ENCODE assay signal across 20 cellular contexts in genomic region chr6:39947611-39948068, GRCh38.
"Had no signal": no experiment of that assay in that cellular context is flagged by ENCODE, and none has a peak within 500 bp of the region (broad histone marks: within the 10 kb centered on the region; RNA-seq: fewer than 3 reads in every experiment).

No MANE protein-coding gene starts in this region.

- FAIRE-seq: islet of Langerhans had no signal

- H3K4me1 Mint-ChIP-seq: activated naive CD4-positive, alpha-beta T cell treated with anti-CD3 and anti-CD28 coated beads, Interleukin-2, amount 10 ng/mL, durations not matched to agents 7 days and 5 days; brain; natural killer cell had no signal

- H3K4me3 Mint-ChIP-seq: activated CD4-positive, alpha-beta memory T cell treated with anti-CD3 and anti-CD28 coated beads for 36 hours; activated naive CD4-positive, alpha-beta T cell treated with anti-CD3 and anti-CD28 coated beads, Interleukin-2, amount 10 ng/mL, durations not matched to agents 7 days and 5 days; activated T-cell treated with anti-CD3 and anti-CD28 coated beads, Interleukin-2, amount 50 U/mL, for 72 hours; brain; natural killer cell; T-helper 1 cell treated with Interleukin-12 subunit alpha and Interleukin-12 subunit beta and Interleukin-4 antibody, amounts not matched to agents 30 μg/mL and 1 μg/mL, for 36 hours had no signal

- H3K36me3 ChIP-seq: lower lobe of right lung, prostate gland had no signal

- H3K27ac ChIP-seq: lower lobe of right lung, prostate gland had no signal

- H3K9me3 ChIP-seq: lower lobe of right lung, prostate gland had no signal

- H3K4me1 ChIP-seq: prostate gland had no signal

- H3K27me3 Mint-ChIP-seq: activated CD4-positive, alpha-beta memory T cell treated with anti-CD3 and anti-CD28 coated beads for 36 hours; activated naive CD4-positive, alpha-beta T cell treated with anti-CD3 and anti-CD28 coated beads, Interleukin-2, amount 10 ng/mL, durations not matched to agents 7 days and 5 days had no signal

- H3K27ac Mint-ChIP-seq: activated CD4-positive, alpha-beta memory T cell treated with anti-CD3 and anti-CD28 coated beads for 36 hours; activated naive CD4-positive, alpha-beta T cell treated with anti-CD3 and anti-CD28 coated beads, Interleukin-2, amount 10 ng/mL, durations not matched to agents 7 days and 5 days; activated T-cell treated with anti-CD3 and anti-CD28 coated beads, Interleukin-2, amount 50 U/mL, for 72 hours; brain; natural killer cell; T-helper 1 cell treated with Interleukin-12 subunit alpha and Interleukin-12 subunit beta and Interleukin-4 antibody, amounts not matched to agents 30 μg/mL and 1 μg/mL, for 36 hours had no signal

- H3K4me3 ChIP-seq: lower lobe of right lung, prostate gland had no signal

- H3K36me3 Mint-ChIP-seq: activated CD4-positive, alpha-beta memory T cell treated with anti-CD3 and anti-CD28 coated beads for 36 hours; activated naive CD4-positive, alpha-beta T cell treated with anti-CD3 and anti-CD28 coated beads, Interleukin-2, amount 10 ng/mL, durations not matched to agents 7 days and 5 days; brain; natural killer cell had no signal

- DNase-seq: activated CD4-positive, alpha-beta memory T cell treated with anti-CD3 and anti-CD28 coated beads for 36 hours; activated CD4-positive, alpha-beta T cell treated with anti-CD3 and anti-CD28 coated beads for 48 hours; activated effector memory CD4-positive, alpha-beta T cell treated with anti-CD3 and anti-CD28 coated beads, Interleukin-2, amount 50 U/mL, for 16 hours; activated naive CD4-positive, alpha-beta T cell treated with anti-CD3 and anti-CD28 coated beads, Interleukin-2, amount 10 ng/mL, durations not matched to agents 7 days and 5 days; activated T-cell treated with anti-CD3 and anti-CD28 coated beads, Interleukin-2, amount 50 U/mL, for 72 hours; anterior cingulate cortex; effector CD4-positive, alpha-beta T cell; erythroblast; foreskin melanocyte; glutamatergic neuron; hippocampal formation; lower lobe of right lung; natural killer cell; stimulated activated CD4-positive, alpha-beta T cell treated with anti-CD3 and anti-CD28 coated beads, Interleukin-4, amount 100 ng/mL, for 24 hours; stimulated activated naive CD4-positive, alpha-beta T cell treated with Interleukin-2 at 50 U/mL for 16 hours; T1000 had no signal

- ATAC-seq: activated T-cell treated with anti-CD3 and anti-CD28 coated beads, Interleukin-2, amount 50 U/mL, for 72 hours; lower lobe of right lung; natural killer cell had no signal

- H3K9me3 Mint-ChIP-seq: activated CD4-positive, alpha-beta memory T cell treated with anti-CD3 and anti-CD28 coated beads for 36 hours; activated naive CD4-positive, alpha-beta T cell treated with anti-CD3 and anti-CD28 coated beads, Interleukin-2, amount 10 ng/mL, durations not matched to agents 7 days and 5 days; activated T-cell treated with anti-CD3 and anti-CD28 coated beads, Interleukin-2, amount 50 U/mL, for 72 hours; brain; natural killer cell; T-helper 1 cell treated with Interleukin-12 subunit alpha and Interleukin-12 subunit beta and Interleukin-4 antibody, amounts not matched to agents 30 μg/mL and 1 μg/mL, for 36 hours had no signal
